Comparison of ENCODE assay signal across 15 cellular contexts in genomic region chr7:91242097-91242846, GRCh38. TPM values are rescaled to one million over a fixed set of nuclear protein-coding genes. Genes with fewer than 3 reads are reported as not detected.
A peak's percentile ranks its signal among the peaks of the same experiment; 100 is the strongest.
DNase-seq lines count a peak whose midpoint lies in the region; TF ChIP-seq lines count a peak whose summit lies in the region.
"Had no signal": no experiment of that assay in that cellular context is flagged by ENCODE, and none has a peak within 500 bp of the region (broad histone marks: within the 10 kb centered on the region; RNA-seq: fewer than 3 reads in every experiment).

No MANE protein-coding gene starts in this region.

- no peaks in the 10 kb centered on the region for H4K20me1 ChIP-seq in smooth muscle cell (ENCODE audit: low read depth)

- H3K27me3 ChIP-seq in smooth muscle cell (ENCODE audit: low read depth), result no peaks in the 10 kb centered on the region
- H3K27me3 ChIP-seq in endodermal cell (ENCODE audit: control insufficient read depth, insufficient read depth, low read length, poor library complexity, severe bottlenecking), result no peaks in the 10 kb centered on the region
- H3K27me3 ChIP-seq in MG63, result no peaks in the 10 kb centered on the region
- H3K27me3 ChIP-seq: ascending aorta, pancreas had no signal

- no peaks in the 10 kb centered on the region for H3K36me3 Mint-ChIP-seq in endodermal cell (ENCODE audit: low read depth)
- H3K36me3 Mint-ChIP-seq: mesothelial cell of epicardium had no signal

- H3K27ac Mint-ChIP-seq in endodermal cell, result no peak overlapping the region
- H3K27ac Mint-ChIP-seq: activated T-helper 17 cell treated with anti-CD3 and anti-CD28 coated beads, Interleukin-2, amount 50 U/mL, for 72 hours; mesothelial cell of epicardium had no signal

- peak; percentile 52 for DNase-seq in NCI-H82 (lab: John Stamatoyannopoulos, UW)
- no peak for DNase-seq in NCI-H82 treated with DMSO at 0.1 percent for 48 hours (lab: John Stamatoyannopoulos, UW; ENCODE audit: unreplicated experiment)
- peak; percentile 74 to 77 for DNase-seq in NOMO-1 (lab: John Stamatoyannopoulos, UW; ENCODE audit: unreplicated experiment in 2 of 2)
- DNase-seq in fibroblast of mammary gland (ENCODE audit: low read depth), result peak; percentile 77
- DNase-seq in smooth muscle cell (lab: John Stamatoyannopoulos, UW; ENCODE audit: unreplicated experiment), result no peak
- no peak for DNase-seq in endodermal cell
- no peak for DNase-seq in MG63
- DNase-seq in anterior cingulate cortex (lab: John Stamatoyannopoulos, UW), result no peak
- DNase-seq: activated CD4-positive, alpha-beta T cell treated with anti-CD3 and anti-CD28 coated beads, Interleukin-2, amount 50 U/mL, for 4 hours; NCI-H345; pancreas; stimulated activated CD4-positive, alpha-beta T cell treated with anti-CD3 and anti-CD28 coated beads, Interleukin-2, amount 100 ng/mL, for 24 hours had no signal

- H3K4me3 ChIP-seq in fibroblast of mammary gland (ENCODE audit: control insufficient read depth, low read depth, low read length) (no peak overlapping the region), smooth muscle cell (no peak overlapping the region), endodermal cell (ENCODE audit: low read length) (no peak overlapping the region), MG63 (no peak overlapping the region)
- H3K4me3 ChIP-seq: ascending aorta, pancreas had no signal

- no peaks in the 10 kb centered on the region for H3K4me1 Mint-ChIP-seq in endodermal cell
- H3K4me1 Mint-ChIP-seq: activated T-helper 17 cell treated with anti-CD3 and anti-CD28 coated beads, Interleukin-2, amount 50 U/mL, for 72 hours had no signal

- H3K4me2 ChIP-seq in smooth muscle cell, result no peak overlapping the region

- H3K4me1 ChIP-seq in smooth muscle cell (ENCODE audit: low read depth) (no peaks in the 10 kb centered on the region), endodermal cell (ENCODE audit: control insufficient read depth, insufficient read depth, low read length) (no peaks in the 10 kb centered on the region)
- H3K4me1 ChIP-seq: ascending aorta had no signal

- H2AFZ ChIP-seq in smooth muscle cell (ENCODE audit: low read depth), result no peak overlapping the region

- no peaks in the 10 kb centered on the region for H3K9me3 ChIP-seq in smooth muscle cell (replicated peaks; ENCODE audit: low read depth)
- no peaks in the 10 kb centered on the region for H3K9me3 ChIP-seq in endodermal cell (ENCODE audit: control insufficient read depth, low read length)
- no peaks in the 10 kb centered on the region for H3K9me3 ChIP-seq in MG63
- H3K9me3 ChIP-seq: ascending aorta, pancreas had no signal

- H3K27ac ChIP-seq in smooth muscle cell (ENCODE audit: low read depth), result peak overlapping the region; percentile 1
- H3K27ac ChIP-seq in endodermal cell (ENCODE audit: low read depth, low read length), result no peak overlapping the region
- H3K27ac ChIP-seq: ascending aorta, pancreas had no signal

- no peaks in the 10 kb centered on the region for H3K36me3 ChIP-seq in smooth muscle cell (ENCODE audit: low read depth)
- no peaks in the 10 kb centered on the region for H3K36me3 ChIP-seq in endodermal cell (ENCODE audit: control insufficient read depth, insufficient read depth, low read length)
- no peaks in the 10 kb centered on the region for H3K36me3 ChIP-seq in MG63
- H3K36me3 ChIP-seq: ascending aorta, pancreas had no signal

- H3F3A ChIP-seq in smooth muscle cell (ENCODE audit: low read depth), result peaks cover 3% of the 10 kb centered on the region

- WGBS in smooth muscle cell (ENCODE audit: low lambda C conversion rate), result 66% methylated on average over 8 of the region's 8 CpGs
- 93 to 95% methylated on average over 7 to 8 of the region's 8 CpGs for WGBS in endodermal cell (ENCODE audit: insufficient coverage in 1 of 2, insufficient read length in 1 of 2), 2 experiments

- H3K79me2 ChIP-seq in smooth muscle cell (ENCODE audit: low read depth), result no peaks in the 10 kb centered on the region

- no peak for TF ChIP-seq CTCF in fibroblast of mammary gland (conservative IDR thresholded peaks at IDR 0.05; ENCODE audit: control insufficient read depth, insufficient read depth, low read depth, low read length)
- no peak for TF ChIP-seq CTCF in smooth muscle cell (IDR thresholded peaks at IDR 0.05; ENCODE audit: borderline replicate concordance, insufficient read depth, poor library complexity, severe bottlenecking)
- TF ChIP-seq CTCF in endodermal cell (conservative IDR thresholded peaks at IDR 0.05), result no peak

- no peaks in the 10 kb centered on the region for H3K27me3 Mint-ChIP-seq in endodermal cell (ENCODE audit: insufficient read depth)

- H3K9ac ChIP-seq in smooth muscle cell (ENCODE audit: low read depth) (no peak overlapping the region), endodermal cell (ENCODE audit: extremely low read depth, low read length, poor library complexity, severe bottlenecking) (no peak overlapping the region)

- no peaks in the 10 kb centered on the region for H3K9me3 Mint-ChIP-seq in endodermal cell
- H3K9me3 Mint-ChIP-seq: activated T-helper 17 cell treated with anti-CD3 and anti-CD28 coated beads, Interleukin-2, amount 50 U/mL, for 72 hours; mesothelial cell of epicardium had no signal

- H3K4me3 Mint-ChIP-seq in endodermal cell, result no peak overlapping the region
- H3K4me3 Mint-ChIP-seq: activated T-helper 17 cell treated with anti-CD3 and anti-CD28 coated beads, Interleukin-2, amount 50 U/mL, for 72 hours; mesothelial cell of epicardium had no signal

RNA-seq across cellular contexts. Expression of gene FZD1, which starts 22.0 kb away (rescaled TPM):
- 32.4 and 42.1 TPM in 2 replicates for total RNA-seq in smooth muscle cell
- 25.3 and 36.2 TPM in 2 replicates for polyA plus RNA-seq in smooth muscle cell
- 1 to 10 TPM; 2.5 to 4.7 TPM for total RNA-seq in endodermal cell
- 7.4 TPM for polyA plus RNA-seq in endodermal cell (2013, experiment 1 of 2)
- polyA plus RNA-seq in endodermal cell (2013, experiment 2 of 2), result 7.5 TPM
- 2.3 and 3.9 TPM in 2 replicates for total RNA-seq in MG63 (2014; rRNA removed; shearing (Covaris generic); ENCODE audit: low replicate concordance)

Comparison
In these comparisons a context has a peak if more than half of its experiments do, and no peak if none do; other contexts are left out.
1. DNase-seq: peak in NCI-H82 (single experiment), NOMO-1 (2 of 2) and fibroblast of mammary gland (single experiment); none in NCI-H82 treated with DMSO at 0.1 percent for 48 hours (single experiment), smooth muscle cell (single experiment), endodermal cell (single experiment), MG63 (single experiment) and anterior cingulate cortex (0 of 58).